11 cellular contexts compared by ENCODE assay signal in the genomic region with DNA sequence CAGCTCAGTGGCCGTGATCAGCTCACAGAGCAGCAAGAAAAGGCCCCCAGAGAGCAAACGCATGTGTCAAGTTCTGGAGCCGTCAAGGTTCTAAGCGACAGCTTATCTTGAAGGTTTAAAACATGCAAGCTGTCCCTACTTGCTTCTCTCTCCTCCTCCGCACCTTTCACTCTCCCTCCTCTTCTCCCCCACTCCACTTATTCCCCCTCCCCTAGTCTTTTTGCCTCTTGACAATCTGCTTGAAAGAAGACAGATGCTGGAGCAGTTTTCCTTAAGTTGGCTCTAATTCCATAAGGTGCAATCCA.
"Had no signal": no experiment of that assay in that cellular context is flagged by ENCODE, and none has a peak within 500 bp of the region (broad histone marks: within the 10 kb centered on the region; RNA-seq: fewer than 3 reads in every experiment).

No MANE protein-coding gene starts in this region.

- ATAC-seq: activated T-cell treated with anti-CD3 and anti-CD28 coated beads, Interleukin-2, amount 50 U/mL, for 4 hours; gastroesophageal sphincter; upper lobe of right lung had no signal

- DNase-seq: activated gamma-delta T cell; activated naive CD8-positive, alpha-beta T cell treated with anti-CD3 and anti-CD28 coated beads, Interleukin-2, amount 10 ng/mL, durations not matched to agents 7 days and 5 days; activated T-cell treated with anti-CD3 and anti-CD28 coated beads, Interleukin-2, amount 50 U/mL, for 4 hours; anterior cingulate cortex; cerebellar nuclear complex; dermis blood vessel endothelial cell; midbrain; stimulated activated CD4-positive, alpha-beta T cell treated with anti-CD3 and anti-CD28 coated beads, Interleukin-4, amount 100 ng/mL, for 1 hour; stimulated activated CD8-positive, alpha-beta memory T cell treated with anti-CD3 and anti-CD28 coated beads, Interleukin-4, amount 100 ng/mL, for 48 hours; upper lobe of right lung had no signal
